17 cellular contexts compared by ENCODE assay signal in genomic region chr20:62711703-62712101, GRCh38. TPM values are rescaled to one million over a fixed set of nuclear protein-coding genes. Genes with fewer than 3 reads are reported as not detected.
DNase-seq lines count a peak whose midpoint lies in the region; ATAC-seq, FAIRE-seq and TF ChIP-seq lines count a peak whose summit lies in the region.
"Had no signal": no experiment of that assay in that cellular context is flagged by ENCODE, and none has a peak within 500 bp of the region (broad histone marks: within the 10 kb centered on the region; RNA-seq: fewer than 3 reads in every experiment).

No MANE protein-coding gene starts in this region.

- H3K4me1 Mint-ChIP-seq in activated CD4-positive, alpha-beta T cell treated with anti-CD3 and anti-CD28 coated beads for 36 hours: peaks cover 25% of the 10 kb centered on the region

- H3K27me3 ChIP-seq in Panc1 (ENCODE audit: control insufficient read depth, insufficient read depth, low read length) (no peaks in the 10 kb centered on the region), HepG2 (ENCODE audit: control insufficient read depth in 1 of 2, insufficient read depth in 2 of 2, low read length in 2 of 2) (peaks cover 53 to 90% of the 10 kb centered on the region in 2 experiments)

- H3K36me3 ChIP-seq in Panc1 (ENCODE audit: control insufficient read depth, insufficient read depth, low read length) (peaks cover 3% of the 10 kb centered on the region; the same call in 1 of the 2 replicates), HepG2 (replicated peaks in 1 of 2; ENCODE audit: control insufficient read depth in 1 of 2, insufficient read depth in 2 of 2, low read length in 2 of 2) (no peaks in the 10 kb centered on the region)
- H3K36me3 ChIP-seq: BLaER1, Peyer's patch had no signal

- H4K20me1 ChIP-seq in HepG2 (ENCODE audit: insufficient read depth, low read length): peaks cover 8% of the 10 kb centered on the region; the same call in 1 of the 2 replicates

- H3K27me3 Mint-ChIP-seq in activated CD4-positive, alpha-beta T cell treated with anti-CD3 and anti-CD28 coated beads for 36 hours: peaks cover 22% of the 10 kb centered on the region

- DNase-seq in DMS79 treated with DMSO at 0.1 percent for 48 hours (lab: John Stamatoyannopoulos, UW): peak; percentile 95
- peak; percentile 77 for DNase-seq in NCI-H1105 treated with DMSO at 0.1 percent for 48 hours (lab: John Stamatoyannopoulos, UW)
- DNase-seq in Panc1 (ENCODE audit: low read depth, low spot score): no peak
- no peak for DNase-seq in HepG2 (ENCODE audit: low spot score)
- no peak for DNase-seq in CD1c-positive myeloid dendritic cell (ENCODE audit: extremely low spot score)
- no peak for DNase-seq in activated CD4-positive, alpha-beta T cell treated with anti-CD3 and anti-CD28 coated beads for 36 hours
- DNase-seq in midbrain (lab: John Stamatoyannopoulos, UW): no peak
- DNase-seq: activated T-cell treated with anti-CD3 and anti-CD28 coated beads, Interleukin-2, amount 50 U/mL, for 24 hours; effector CD4-positive, alpha-beta T cell; NCI-H446 treated with DMSO at 0.1 percent for 48 hours; Peyer's patch had no signal

- TF ChIP-seq POLR2A in HepG2 (IDR thresholded peaks at IDR 0.05; ENCODE audit: insufficient read depth in 1 of 2, low read depth in 2 of 2, low read length in 2 of 2): no peak

- CTCF ChIA-PET in Panc1 (lab: Charles Lee) (no interaction called here), HepG2 (lab: Yijun Ruan, JAX; ENCODE audit: low intra/inter-chr PET ratio, low total read pairs) (no interaction called here)
- CTCF ChIA-PET in activated CD4-positive, alpha-beta T cell treated with anti-CD3 and anti-CD28 coated beads for 36 hours (lab: Charles Lee): interaction anchor here (0.9 kb wide), 1 partner anchor 39 kb away, joined by 3 read pairs; no protein-coding TSS in a partner anchor

- H2AFZ ChIP-seq in HepG2 (ENCODE audit: low read length): no peak overlapping the region

- TF ChIP-seq RAD21 in HepG2 (CRISPR knock-in tag; IDR thresholded peaks at IDR 0.05): no peak

- ATAC-seq in Panc1 (peak; percentile 29), HepG2 (no peak), GM19395 (IDR thresholded peaks at IDR 0.05; ENCODE audit: unreplicated experiment) (no peak)
- no peak for ATAC-seq in activated CD4-positive, alpha-beta T cell treated with anti-CD3 and anti-CD28 coated beads for 36 hours
- ATAC-seq: left lobe of liver had no signal

- no TSS peak for BruUV-seq in Panc1 (replicated peaks; lab: Mats Ljungman, UMichigan)
- no TSS peak for BruUV-seq in HepG2 (replicated peaks; lab: Mats Ljungman, UMichigan)

- peak overlapping the region; percentile 55 to 86 for H3K4me3 ChIP-seq in Panc1 (ENCODE audit: low read depth in 2 of 2, low read length in 2 of 2)
- H3K4me3 ChIP-seq in HepG2 (replicated peaks in 1 of 3; ENCODE audit: insufficient read depth in 1 of 3, low read depth in 2 of 3, low read length in 3 of 3): no peak overlapping the region
- H3K4me3 ChIP-seq: BLaER1, Peyer's patch had no signal

- in situ Hi-C loops in Panc1 (cut with HindIII; ENCODE audit: low pct_unique_long_range_greater_than_20kb, low sequenced_read_pairs) (no loop called here), HepG2 (cut with HindIII; ENCODE audit: extremely low pct_ligation_motif_present, low pct_unique_long_range_greater_than_20kb) (no loop called here)

- FAIRE-seq in HepG2 (lab: Jason Lieb, UNC): no peak
- FAIRE-seq: GM12892 had no signal

- H3K4me1 ChIP-seq in Panc1 (ENCODE audit: control insufficient read depth, insufficient read depth, low read length): peaks cover 66% of the 10 kb centered on the region
- no peaks in the 10 kb centered on the region for H3K4me1 ChIP-seq in HepG2 (ENCODE audit: insufficient read depth, low read length)

- intact Hi-C loops in Panc1 (cut with micrococcal nuclease; ENCODE audit: unreplicated experiment): no loop called here
- intact Hi-C loops in HepG2 (cut with micrococcal nuclease; ENCODE audit: unreplicated experiment): no loop called here
- intact Hi-C loops in activated CD4-positive, alpha-beta T cell treated with anti-CD3 and anti-CD28 coated beads for 36 hours (cut with DNase I, micrococcal nuclease): no loop called here

- no peaks in the 10 kb centered on the region for H3K79me2 ChIP-seq in HepG2 (ENCODE audit: insufficient read depth, low read length)

- no peak overlapping the region for H3K27ac Mint-ChIP-seq in activated CD4-positive, alpha-beta T cell treated with anti-CD3 and anti-CD28 coated beads for 36 hours
- H3K27ac Mint-ChIP-seq: activated naive CD4-positive, alpha-beta T cell treated with anti-CD3 and anti-CD28 coated beads, Interleukin-2, amount 50 U/mL, for 72 hours; activated T-cell treated with anti-CD3 and anti-CD28 coated beads, Interleukin-2, amount 50 U/mL, for 24 hours had no signal

- TF ChIP-seq EP300 in HepG2 (IDR thresholded peaks at IDR 0.05; ENCODE audit: low read depth in 2 of 2, low read length in 2 of 2): no peak
- no peak for TF ChIP-seq EP300 in HepG2 (CRISPR knock-in tag; IDR thresholded peaks at IDR 0.05; ENCODE audit: borderline replicate concordance)

- no peak for TF ChIP-seq CTCF in Panc1 (IDR thresholded peaks at IDR 0.05)
- TF ChIP-seq CTCF in HepG2 (CRISPR knock-in tag; IDR thresholded peaks at IDR 0.05): no peak

- no peaks in the 10 kb centered on the region for H3K36me3 Mint-ChIP-seq in activated CD4-positive, alpha-beta T cell treated with anti-CD3 and anti-CD28 coated beads for 36 hours (ENCODE audit: low read depth)
- H3K36me3 Mint-ChIP-seq: activated naive CD4-positive, alpha-beta T cell treated with anti-CD3 and anti-CD28 coated beads, Interleukin-2, amount 50 U/mL, for 72 hours had no signal

- WGBS in HepG2 (ENCODE audit: low lambda C conversion rate): 13% methylated on average over 23 of the region's 23 CpGs

- no peak overlapping the region for H3K4me2 ChIP-seq in HepG2 (ENCODE audit: low read depth, low read length)
- H3K4me2 ChIP-seq: BLaER1 had no signal

- H3K4me3 Mint-ChIP-seq in activated CD4-positive, alpha-beta T cell treated with anti-CD3 and anti-CD28 coated beads for 36 hours: no peak overlapping the region
- H3K4me3 Mint-ChIP-seq: activated T-cell treated with anti-CD3 and anti-CD28 coated beads, Interleukin-2, amount 50 U/mL, for 24 hours had no signal

- POLR2A ChIA-PET in Panc1 (lab: Charles Lee) (no interaction called here), HepG2 (lab: Yijun Ruan, JAX) (no interaction called here)
- POLR2A ChIA-PET in activated CD4-positive, alpha-beta T cell treated with anti-CD3 and anti-CD28 coated beads for 36 hours (lab: Charles Lee): no interaction called here

- H3K27ac ChIP-seq in Panc1 (ENCODE audit: low read length): peak overlapping the region; percentile 89
- no peak overlapping the region for H3K27ac ChIP-seq in HepG2 (ENCODE audit: extremely low read length, insufficient read depth, low read length)
- H3K27ac ChIP-seq: BLaER1, Peyer's patch had no signal

- no peak overlapping the region for H3K9ac ChIP-seq in HepG2 (ENCODE audit: insufficient read depth, low read depth, low read length)
- H3K9ac ChIP-seq: BLaER1 had no signal

- H3K9me3 ChIP-seq in Panc1 (ENCODE audit: control insufficient read depth, insufficient read depth, low read depth, low read length) (no peaks in the 10 kb centered on the region), HepG2 (ENCODE audit: low read length) (no peaks in the 10 kb centered on the region)
- H3K9me3 ChIP-seq: BLaER1, Peyer's patch had no signal

- H3K9me3 Mint-ChIP-seq in activated CD4-positive, alpha-beta T cell treated with anti-CD3 and anti-CD28 coated beads for 36 hours (ENCODE audit: low read depth): no peaks in the 10 kb centered on the region
- H3K9me3 Mint-ChIP-seq: activated naive CD4-positive, alpha-beta T cell treated with anti-CD3 and anti-CD28 coated beads, Interleukin-2, amount 50 U/mL, for 72 hours; activated T-cell treated with anti-CD3 and anti-CD28 coated beads, Interleukin-2, amount 50 U/mL, for 24 hours had no signal

TF ChIP-seq in HepG2, 621 proteins besides CTCF, POLR2A, EP300 and RAD21:
- TF ChIP-seq CREB1 (IDR thresholded peaks at IDR 0.05) (peak; percentile 42; the same call in 1 of the 2 replicates), CREB1 (CRISPR knock-in tag; IDR thresholded peaks at IDR 0.05) (no peak), NFRKB (IDR thresholded peaks at IDR 0.05) (no peak), EZH2 (conservative IDR thresholded peaks at IDR 0.05; ENCODE audit: low read depth, low read length) (0 out of 2 replicates have a peak, but pooled peaks have one; percentile 16), ZNF530 (CRISPR knock-in tag; IDR thresholded peaks at IDR 0.05; ENCODE audit: low read depth) (no peak), TAF15 (IDR thresholded peaks at IDR 0.05; ENCODE audit: low read depth, low read length, poor library complexity, severe bottlenecking) (no peak)

RNA-seq across cellular contexts. Expression of gene NTSR1, which starts 3.1 kb away (rescaled TPM):
- total RNA-seq in Panc1 (2021; ENCODE audit: unreplicated experiment): 44.1 TPM
- polyA plus RNA-seq in Panc1 (2012; ENCODE audit: insufficient read length): 73.6 TPM
- 0.09 TPM in 1 of 2 replicates, not detected in the other for total RNA-seq in HepG2 (2016; rRNA removed; fragmentation: Illumina TruSeq; extraction: Trizol)
- not detected in 2 replicates for total RNA-seq in HepG2 (2016; cell fraction: cytosol; rRNA removed; fragmentation: Illumina TruSeq; extraction: Trizol; ENCODE audit: low read depth)
- total RNA-seq in HepG2 (2016; cell fraction: insoluble cytoplasmic fraction; rRNA removed; fragmentation: Illumina TruSeq; extraction: Trizol): 0.04 TPM in 1 of 2 replicates, not detected in the other
- total RNA-seq in HepG2 (2016; cell fraction: membrane; rRNA removed; fragmentation: Illumina TruSeq; extraction: Trizol): 0.09 TPM in 1 of 2 replicates, not detected in the other
- 0.12 TPM in 1 of 2 replicates, not detected in the other for total RNA-seq in HepG2 (2016; cell fraction: nucleus; rRNA removed; fragmentation: Illumina TruSeq; extraction: Trizol)
- 0.12 and 0.17 TPM in 2 replicates for polyA plus RNA-seq in HepG2 (2011; rRNA removed)
- 0.09 and 0.12 TPM in 2 replicates for polyA plus RNA-seq in HepG2 (2011; cell fraction: cytosol; rRNA removed)
- polyA plus RNA-seq in HepG2 (2011; cell fraction: nucleus; rRNA removed): 0.38 and 0.51 TPM in 2 replicates
- 0.09 and 0.19 TPM in 2 replicates for polyA plus RNA-seq in HepG2 (2012)
- not detected in 2 replicates for polyA plus RNA-seq in HepG2 (2016; cell fraction: cytosol; fragmentation: Illumina TruSeq; extraction: Trizol; ENCODE audit: low read depth)
- 0.08 TPM in 1 of 2 replicates, not detected in the other for polyA plus RNA-seq in HepG2 (2016; cell fraction: insoluble cytoplasmic fraction; fragmentation: Illumina TruSeq; extraction: Trizol; ENCODE audit: low read depth)
- 0.05 TPM in 1 of 2 replicates, not detected in the other for polyA plus RNA-seq in HepG2 (2016; cell fraction: membrane; fragmentation: Illumina TruSeq; extraction: Trizol; ENCODE audit: low read depth)
- 0.35 and 0.41 TPM in 2 replicates for polyA plus RNA-seq in HepG2 (2016; cell fraction: nucleus; fragmentation: Illumina TruSeq; extraction: Trizol; ENCODE audit: insufficient read depth, low read depth)
- 0.24 TPM in 1 of 2 replicates, not detected in the other for polyA minus RNA-seq in HepG2 (2011; rRNA and poly(A)+ RNA removed; ENCODE audit: low replicate concordance)
- polyA minus RNA-seq in HepG2 (2011; cell fraction: cytosol; rRNA and poly(A)+ RNA removed): not detected in 2 replicates
- polyA minus RNA-seq in HepG2 (2011; cell fraction: nucleus; rRNA and poly(A)+ RNA removed): 0.12 and 0.13 TPM in 2 replicates
- under 1 TPM; 0.07 to 0.14 TPM for total RNA-seq in activated CD4-positive, alpha-beta T cell treated with anti-CD3 and anti-CD28 coated beads for 36 hours
- total RNA-seq: activated naive CD4-positive, alpha-beta T cell treated with anti-CD3 and anti-CD28 coated beads, Interleukin-2, amount 50 U/mL, for 72 hours; myocyte had no signal

Comparison
In these comparisons a context has a peak if more than half of its experiments do, and no peak if none do; other contexts are left out.
1. DNase-seq: peak in DMS79 treated with DMSO at 0.1 percent for 48 hours (single experiment) and NCI-H1105 treated with DMSO at 0.1 percent for 48 hours (single experiment); none in Panc1 (single experiment), HepG2 (single experiment), CD1c-positive myeloid dendritic cell (single experiment), activated CD4-positive, alpha-beta T cell treated with anti-CD3 and anti-CD28 coated beads for 36 hours (single experiment) and midbrain (single experiment).
2. H3K4me3 ChIP-seq: peak in Panc1 (2 of 2); none in HepG2 (0 of 3).
3. RNA of gene NTSR1, which starts 3.1 kb away (total RNA-seq): 44.1 TPM in Panc1 (single experiment); 0.07 to 0.14 TPM in activated CD4-positive, alpha-beta T cell treated with anti-CD3 and anti-CD28 coated beads for 36 hours and 0.04 to 0.12 TPM in HepG2; every median in the first group is over 10 times any median in the second.